In genomic region chr14:101018561-101019290, GRCh38 we compare ENCODE assay signal across 20 cellular contexts.
DNase-seq lines count a peak whose midpoint lies in the region; ATAC-seq and TF ChIP-seq lines count a peak whose summit lies in the region.
"Had no signal": no experiment of that assay in that cellular context is flagged by ENCODE, and none has a peak within 500 bp of the region (broad histone marks: within the 10 kb centered on the region; RNA-seq: fewer than 3 reads in every experiment).

No MANE protein-coding gene starts in this region.

- peaks cover 38% of the 10 kb centered on the region for H3K27me3 Mint-ChIP-seq in central memory CD8-positive, alpha-beta T cell
- H3K27me3 Mint-ChIP-seq in mesothelial cell of epicardium (ENCODE audit: low read depth) (peaks cover 4% of the 10 kb centered on the region), type B pancreatic cell (peaks cover 6% of the 10 kb centered on the region)

- no peaks in the 10 kb centered on the region for H3K36me3 Mint-ChIP-seq in central memory CD8-positive, alpha-beta T cell (ENCODE audit: insufficient read depth)
- H3K36me3 Mint-ChIP-seq in mesothelial cell of epicardium, result no peaks in the 10 kb centered on the region
- H3K36me3 Mint-ChIP-seq in type B pancreatic cell, result no peaks in the 10 kb centered on the region
- H3K36me3 Mint-ChIP-seq: activated CD4-positive, alpha-beta memory T cell treated with anti-CD3 and anti-CD28 coated beads for 36 hours; naive thymus-derived CD4-positive, alpha-beta T cell; stimulated activated memory B cell treated with anti-CD40 and anti-IgM and Interleukin-4, amounts not matched to agents 10 μg/mL and 1 μg/mL and 100 μg/mL, for 72 hours had no signal

- peak; percentile 32 for DNase-seq in activated CD8-positive, alpha-beta memory T cell treated with anti-CD3 and anti-CD28 coated beads for 24 hours
- no peak for DNase-seq in activated CD8-positive, alpha-beta memory T cell treated with anti-CD3 and anti-CD28 coated beads, Interleukin-2, amount 50 U/mL, for 4 hours
- DNase-seq in central memory CD8-positive, alpha-beta T cell (ENCODE audit: low spot score in 2 of 2), result peak; percentile 3 to 5
- peak; percentile 6 to 11 for DNase-seq in mesothelial cell of epicardium (ENCODE audit: low spot score in 2 of 2, unreplicated experiment in 2 of 2)
- peak; percentile 42 for DNase-seq in type B pancreatic cell (ENCODE audit: extremely low spot score, unreplicated experiment)
- DNase-seq in OCI-M1 (lab: John Stamatoyannopoulos, UW), result no peak
- DNase-seq in C1 segment of cervical spinal cord (lab: John Stamatoyannopoulos, UW), result no peak
- DNase-seq: activated CD4-positive, alpha-beta memory T cell treated with anti-CD3 and anti-CD28 coated beads for 36 hours; COR-L47; dermis blood vessel endothelial cell; EL; foreskin keratinocyte; NCI-H1105 treated with DMSO at 0.1 percent for 48 hours; NCI-H524 treated with DMSO at 0.1 percent for 48 hours; SK-N-SH; thyroid gland had no signal

- no peak overlapping the region for H3K4me3 Mint-ChIP-seq in central memory CD8-positive, alpha-beta T cell
- H3K4me3 Mint-ChIP-seq in mesothelial cell of epicardium, result no peak overlapping the region
- no peak overlapping the region for H3K4me3 Mint-ChIP-seq in type B pancreatic cell
- H3K4me3 Mint-ChIP-seq: activated CD4-positive, alpha-beta memory T cell treated with anti-CD3 and anti-CD28 coated beads for 36 hours; B cell; naive thymus-derived CD4-positive, alpha-beta T cell; stimulated activated memory B cell treated with anti-CD40 and anti-IgM and Interleukin-4, amounts not matched to agents 10 μg/mL and 1 μg/mL and 100 μg/mL, for 72 hours had no signal

- H3K27ac Mint-ChIP-seq in central memory CD8-positive, alpha-beta T cell (ENCODE audit: low read depth), result no peak overlapping the region
- H3K27ac Mint-ChIP-seq in mesothelial cell of epicardium, result no peak overlapping the region
- H3K27ac Mint-ChIP-seq in type B pancreatic cell, result no peak overlapping the region
- H3K27ac Mint-ChIP-seq: activated CD4-positive, alpha-beta memory T cell treated with anti-CD3 and anti-CD28 coated beads for 36 hours; B cell; naive thymus-derived CD4-positive, alpha-beta T cell; stimulated activated memory B cell treated with anti-CD40 and anti-IgM and Interleukin-4, amounts not matched to agents 10 μg/mL and 1 μg/mL and 100 μg/mL, for 72 hours had no signal

- TF ChIP-seq CTCF in mesothelial cell of epicardium (IDR thresholded peaks at IDR 0.05; ENCODE audit: unreplicated experiment) (no peak), type B pancreatic cell (conservative IDR thresholded peaks at IDR 0.05) (no peak)

- no peaks in the 10 kb centered on the region for H3K4me1 Mint-ChIP-seq in central memory CD8-positive, alpha-beta T cell
- H3K4me1 Mint-ChIP-seq in mesothelial cell of epicardium, result peaks cover 8% of the 10 kb centered on the region
- H3K4me1 Mint-ChIP-seq in type B pancreatic cell (ENCODE audit: unreplicated experiment), result no peaks in the 10 kb centered on the region
- H3K4me1 Mint-ChIP-seq: B cell; naive thymus-derived CD4-positive, alpha-beta T cell; stimulated activated memory B cell treated with anti-CD40 and anti-IgM and Interleukin-4, amounts not matched to agents 10 μg/mL and 1 μg/mL and 100 μg/mL, for 72 hours had no signal

- no peak for ATAC-seq in central memory CD8-positive, alpha-beta T cell (replicated peaks; ENCODE audit: extremely low read depth, poor library complexity, severe bottlenecking)
- ATAC-seq in HG03045 (IDR thresholded peaks at IDR 0.05; ENCODE audit: unreplicated experiment), result no peak
- ATAC-seq: foreskin keratinocyte; stimulated activated memory B cell treated with anti-CD40 and anti-IgM and Interleukin-4, amounts not matched to agents 10 μg/mL and 1 μg/mL and 100 μg/mL, for 72 hours had no signal

- H3K9me3 Mint-ChIP-seq in central memory CD8-positive, alpha-beta T cell, result peaks cover 15% of the 10 kb centered on the region
- H3K9me3 Mint-ChIP-seq in mesothelial cell of epicardium, result peaks cover 13% of the 10 kb centered on the region
- H3K9me3 Mint-ChIP-seq in type B pancreatic cell, result peaks cover 5% of the 10 kb centered on the region
- H3K9me3 Mint-ChIP-seq: activated CD4-positive, alpha-beta memory T cell treated with anti-CD3 and anti-CD28 coated beads for 36 hours had no signal

Comparison
In these comparisons a context has a peak if more than half of its experiments do, and no peak if none do; other contexts are left out.
1. DNase-seq: peak in activated CD8-positive, alpha-beta memory T cell treated with anti-CD3 and anti-CD28 coated beads for 24 hours (single experiment), central memory CD8-positive, alpha-beta T cell (2 of 2), mesothelial cell of epicardium (2 of 2) and type B pancreatic cell (single experiment); none in activated CD8-positive, alpha-beta memory T cell treated with anti-CD3 and anti-CD28 coated beads, Interleukin-2, amount 50 U/mL, for 4 hours (single experiment), OCI-M1 (single experiment) and C1 segment of cervical spinal cord (0 of 14).